27 cellular contexts compared by ENCODE assay signal in the genomic region with DNA sequence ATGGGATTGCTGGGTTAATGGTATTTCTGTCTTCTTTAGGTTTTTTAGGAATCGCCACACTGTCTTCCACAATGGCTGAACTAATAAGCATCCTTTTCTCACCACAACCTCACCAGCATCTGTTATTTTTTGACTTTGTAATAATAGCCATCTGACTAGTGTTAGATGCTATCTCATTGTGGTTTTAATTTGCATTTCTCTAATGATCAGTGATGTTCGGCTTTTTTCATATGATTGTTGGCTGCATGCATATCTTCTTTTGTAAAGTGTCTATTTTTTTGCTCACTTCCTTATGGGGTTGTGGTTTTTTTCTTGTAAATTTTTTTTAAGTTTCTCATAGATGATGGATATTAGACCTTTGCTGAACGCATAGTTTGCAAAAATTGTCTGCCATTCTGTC.
"Had no signal": no experiment of that assay in that cellular context is flagged by ENCODE, and none has a peak within 500 bp of the region (broad histone marks: within the 10 kb centered on the region; RNA-seq: fewer than 3 reads in every experiment).

No MANE protein-coding gene starts in this region.

- DNase-seq: dermis blood vessel endothelial cell; effector memory CD4-positive, alpha-beta T cell; erythroblast; esophagus squamous epithelium; foreskin melanocyte; glutamatergic neuron; heart right ventricle; hippocampal formation; left cardiac atrium; left lung; mesendoderm; midbrain; naive thymus-derived CD4-positive, alpha-beta T cell; nephron progenitor cell; nucleus accumbens; ovary; posterior cingulate gyrus; psoas muscle; right cardiac atrium; sigmoid colon; stimulated activated CD4-positive, alpha-beta T cell treated with anti-CD3 and anti-CD28 coated beads, Interleukin-2, amount 100 ng/mL, for 24 hours; stimulated activated CD4-positive, alpha-beta T cell treated with anti-CD3 and anti-CD28 coated beads, Interleukin-4, amount 100 ng/mL, for 24 hours; stimulated activated naive CD4-positive, alpha-beta T cell treated with Interleukin-2 at 50 U/mL for 16 hours; stomach; thyroid gland had no signal

- H3K4me3 Mint-ChIP-seq: naive thymus-derived CD4-positive, alpha-beta T cell; nephron progenitor cell; stimulated activated effector memory CD8-positive, alpha-beta T cell treated with anti-CD3 and anti-CD28 coated beads, Interleukin-12 subunit alpha, Interleukin-12 subunit beta, amount 100 ng/mL, for 72 hours; type B pancreatic cell had no signal

- H3K4me1 Mint-ChIP-seq: naive thymus-derived CD4-positive, alpha-beta T cell; nephron progenitor cell; stimulated activated effector memory CD8-positive, alpha-beta T cell treated with anti-CD3 and anti-CD28 coated beads, Interleukin-12 subunit alpha, Interleukin-12 subunit beta, amount 100 ng/mL, for 72 hours had no signal

- H3K27ac Mint-ChIP-seq: naive thymus-derived CD4-positive, alpha-beta T cell; nephron progenitor cell; stimulated activated effector memory CD8-positive, alpha-beta T cell treated with anti-CD3 and anti-CD28 coated beads, Interleukin-12 subunit alpha, Interleukin-12 subunit beta, amount 100 ng/mL, for 72 hours; type B pancreatic cell had no signal

- H3K9me3 Mint-ChIP-seq: type B pancreatic cell had no signal

- ATAC-seq: heart right ventricle; left cardiac atrium; left lung; naive thymus-derived CD4-positive, alpha-beta T cell; psoas muscle; right cardiac atrium; stimulated activated effector memory CD8-positive, alpha-beta T cell treated with anti-CD3 and anti-CD28 coated beads, Interleukin-12 subunit alpha, Interleukin-12 subunit beta, amount 100 ng/mL, for 72 hours had no signal

- H3K36me3 Mint-ChIP-seq: naive thymus-derived CD4-positive, alpha-beta T cell; stimulated activated effector memory CD8-positive, alpha-beta T cell treated with anti-CD3 and anti-CD28 coated beads, Interleukin-12 subunit alpha, Interleukin-12 subunit beta, amount 100 ng/mL, for 72 hours; type B pancreatic cell had no signal

- H3K27me3 Mint-ChIP-seq: type B pancreatic cell had no signal
